In genomic region chr12:7154042-7154441, GRCh38 we compare ENCODE assay signal across 19 cellular contexts. TPM values are rescaled to one million over a fixed set of nuclear protein-coding genes. Genes with fewer than 3 reads are reported as not detected.
"Had no signal": no experiment of that assay in that cellular context is flagged by ENCODE, and none has a peak within 500 bp of the region (broad histone marks: within the 10 kb centered on the region; RNA-seq: fewer than 3 reads in every experiment).

No MANE protein-coding gene starts in this region.

- H3K27me3 Mint-ChIP-seq: activated CD8-positive, alpha-beta memory T cell treated with anti-CD3 and anti-CD28 coated beads, Interleukin-2, amount 10 ng/mL, durations not matched to agents 7 days and 5 days; activated naive CD8-positive, alpha-beta T cell; activated T-cell treated with anti-CD3 and anti-CD28 coated beads, Interleukin-2, amount 50 U/mL, for 24 hours; stimulated activated naive CD8-positive, alpha-beta T cell treated with anti-CD3 and anti-CD28 coated beads, Interleukin-15, Interleukin-2, amounts not matched to agents 100 ng/mL and 50 ng/mL, for 24 hours had no signal

- H3K4me3 Mint-ChIP-seq: activated CD8-positive, alpha-beta memory T cell treated with anti-CD3 and anti-CD28 coated beads, Interleukin-2, amount 10 ng/mL, durations not matched to agents 7 days and 5 days; activated naive CD8-positive, alpha-beta T cell; activated T-cell treated with anti-CD3 and anti-CD28 coated beads, Interleukin-2, amount 50 U/mL, for 24 hours; neural crest cell; stimulated activated naive CD8-positive, alpha-beta T cell treated with anti-CD3 and anti-CD28 coated beads, Interleukin-15, Interleukin-2, amounts not matched to agents 100 ng/mL and 50 ng/mL, for 24 hours; T-helper 2 cell treated with Interferon-gamma antibody and Interleukin-4, amounts not matched to agents 5 μg/mL and 100 μg/mL, for 36 hours had no signal

- H3K27ac Mint-ChIP-seq: activated CD8-positive, alpha-beta memory T cell treated with anti-CD3 and anti-CD28 coated beads, Interleukin-2, amount 10 ng/mL, durations not matched to agents 7 days and 5 days; activated naive CD8-positive, alpha-beta T cell; activated T-cell treated with anti-CD3 and anti-CD28 coated beads, Interleukin-2, amount 50 U/mL, for 24 hours; stimulated activated naive CD8-positive, alpha-beta T cell treated with anti-CD3 and anti-CD28 coated beads, Interleukin-15, Interleukin-2, amounts not matched to agents 100 ng/mL and 50 ng/mL, for 24 hours; T-helper 2 cell treated with Interferon-gamma antibody and Interleukin-4, amounts not matched to agents 5 μg/mL and 100 μg/mL, for 36 hours had no signal

- H3K9me3 Mint-ChIP-seq: activated T-cell treated with anti-CD3 and anti-CD28 coated beads, Interleukin-2, amount 50 U/mL, for 24 hours; neural crest cell; stimulated activated naive CD8-positive, alpha-beta T cell treated with anti-CD3 and anti-CD28 coated beads, Interleukin-15, Interleukin-2, amounts not matched to agents 100 ng/mL and 50 ng/mL, for 24 hours; T-helper 2 cell treated with Interferon-gamma antibody and Interleukin-4, amounts not matched to agents 5 μg/mL and 100 μg/mL, for 36 hours had no signal

- H3K27ac ChIP-seq: pancreas, testis, vagina had no signal

- H3K4me1 Mint-ChIP-seq: activated CD8-positive, alpha-beta memory T cell treated with anti-CD3 and anti-CD28 coated beads, Interleukin-2, amount 10 ng/mL, durations not matched to agents 7 days and 5 days; neural crest cell had no signal

- H3K9me3 ChIP-seq: breast epithelium, pancreas, testis, vagina had no signal

- DNase-seq: activated CD4-positive, alpha-beta T cell treated with anti-CD3 and anti-CD28 coated beads, Interleukin-2, amount 50 U/mL, for 4 hours; activated CD8-positive, alpha-beta memory T cell treated with anti-CD3 and anti-CD28 coated beads, Interleukin-2, amount 10 ng/mL, durations not matched to agents 7 days and 5 days; activated effector memory CD4-positive, alpha-beta T cell treated with anti-CD3 and anti-CD28 coated beads, Interleukin-2, amount 50 U/mL, for 16 hours; activated T-cell treated with anti-CD3 and anti-CD28 coated beads, Interleukin-2, amount 50 U/mL, for 24 hours; hypothalamus; left cardiac atrium; mesendoderm; pancreas; retina; stimulated activated CD4-positive, alpha-beta T cell treated with anti-CD3 and anti-CD28 coated beads, Interleukin-4, amount 100 ng/mL, for 24 hours; testis had no signal

- H3K4me1 ChIP-seq: pancreas, testis had no signal

- H3K27me3 ChIP-seq: breast epithelium, pancreas, testis, vagina had no signal

- H3K4me3 ChIP-seq: breast epithelium, pancreas, testis, vagina had no signal

- ATAC-seq: activated CD4-positive, CD25-positive, alpha-beta regulatory T cell treated with anti-CD3 and anti-CD28 coated beads, Interleukin-2, amount 50 U/mL, for 24 hours; activated CD8-positive, alpha-beta memory T cell treated with anti-CD3 and anti-CD28 coated beads, Interleukin-2, amount 10 ng/mL, durations not matched to agents 7 days and 5 days; left cardiac atrium; pancreas had no signal

RNA-seq across cellular contexts. Expression of gene RBP5, which starts 25.4 kb away (rescaled TPM):
- total RNA-seq: chondrocyte had no signal
